ENCODE assay signal across 11 cellular contexts in genomic region chr6:82205793-82206425, GRCh38. TPM values are rescaled to one million over a fixed set of nuclear protein-coding genes. Genes with fewer than 3 reads are reported as not detected.
A peak's percentile ranks its signal among the peaks of the same experiment; 100 is the strongest.
DNase-seq lines count a peak whose midpoint lies in the region; ATAC-seq, FAIRE-seq and TF ChIP-seq lines count a peak whose summit lies in the region.
"Had no signal": no experiment of that assay in that cellular context is flagged by ENCODE, and none has a peak within 500 bp of the region (broad histone marks: within the 10 kb centered on the region; RNA-seq: fewer than 3 reads in every experiment).

No MANE protein-coding gene starts in this region.

- no peaks in the 10 kb centered on the region for H3K27me3 ChIP-seq in endothelial cell of umbilical vein (ENCODE audit: control insufficient read depth in 2 of 2, insufficient read depth in 2 of 2, low read length in 2 of 2)
- no peaks in the 10 kb centered on the region for H3K27me3 ChIP-seq in effector memory CD4-positive, alpha-beta T cell (replicated peaks; ENCODE audit: control insufficient read depth, insufficient read depth, low read length, poor library complexity, severe bottlenecking)
- no peaks in the 10 kb centered on the region for H3K27me3 ChIP-seq in stomach

- BruUV-seq in endothelial cell of umbilical vein (replicated peaks; lab: Mats Ljungman, UMichigan): no TSS peak

- no peak for TF ChIP-seq CTCF in endothelial cell of umbilical vein (IDR thresholded peaks at IDR 0.05; ENCODE audit: extremely low read depth in 1 of 2, insufficient read depth in 1 of 2, low read depth in 1 of 2, low read length in 2 of 2)
- TF ChIP-seq CTCF in stomach (IDR thresholded peaks at IDR 0.05): no peak

- no peaks in the 10 kb centered on the region for H3K27me3 Mint-ChIP-seq in T-cell
- H3K27me3 Mint-ChIP-seq: stimulated activated memory B cell treated with anti-CD40 and anti-IgM and Interleukin-4, amounts not matched to agents 10 μg/mL and 1 μg/mL and 100 μg/mL, for 72 hours had no signal

- no peak for ATAC-seq in T-cell (replicated peaks in 1 of 4)
- ATAC-seq: stimulated activated memory B cell treated with anti-CD40 and anti-IgM and Interleukin-4, amounts not matched to agents 10 μg/mL and 1 μg/mL and 100 μg/mL, for 72 hours had no signal

- intact Hi-C loops in endothelial cell of umbilical vein (cut with micrococcal nuclease): no loop called here
- intact Hi-C loops in stomach (cut with DNase I; ENCODE audit: low total_unique reads): no loop called here

- H3K27ac ChIP-seq in endothelial cell of umbilical vein (ENCODE audit: insufficient read depth, low read depth, low read length): peak overlapping the region; percentile 11
- H3K27ac ChIP-seq in effector memory CD4-positive, alpha-beta T cell (ENCODE audit: insufficient read depth, low read length, poor library complexity, severe bottlenecking): no peak overlapping the region
- no peak overlapping the region for H3K27ac ChIP-seq in stomach

- H3K36me3 ChIP-seq in endothelial cell of umbilical vein (ENCODE audit: control insufficient read depth in 2 of 2, extremely low read depth in 1 of 2, insufficient read depth in 2 of 2, low read length in 2 of 2) (peaks cover 0 to 6% of the 10 kb centered on the region in 2 experiments), stomach (peaks cover 0 to 78% (median 69%) of the 10 kb centered on the region in 4 donors)
- H3K36me3 ChIP-seq in effector memory CD4-positive, alpha-beta T cell (ENCODE audit: control insufficient read depth, insufficient read depth, low read length): peaks cover 25% of the 10 kb centered on the region

- TF ChIP-seq EP300 in stomach (IDR thresholded peaks at IDR 0.05): no peak

- no peaks in the 10 kb centered on the region for H3K9me3 Mint-ChIP-seq in T-cell
- H3K9me3 Mint-ChIP-seq: stimulated activated memory B cell treated with anti-CD40 and anti-IgM and Interleukin-4, amounts not matched to agents 10 μg/mL and 1 μg/mL and 100 μg/mL, for 72 hours had no signal

- in situ Hi-C loops in G401 (cut with HindIII; ENCODE audit: low sequenced_read_pairs): no loop called here

- H3K4me1 ChIP-seq in endothelial cell of umbilical vein (ENCODE audit: control insufficient read depth, extremely low read depth, insufficient read depth, low read length): peaks cover 9% of the 10 kb centered on the region
- H3K4me1 ChIP-seq in effector memory CD4-positive, alpha-beta T cell (ENCODE audit: control insufficient read depth, insufficient read depth, low read length, poor library complexity, severe bottlenecking): no peaks in the 10 kb centered on the region
- H3K4me1 ChIP-seq in stomach: peaks cover 0 to 14% (median 8%) of the 10 kb centered on the region in 4 donors

- peak overlapping the region; percentile 17 for H3K4me2 ChIP-seq in endothelial cell of umbilical vein (ENCODE audit: insufficient read depth, low read length)

- no peak for TF ChIP-seq POLR2A in endothelial cell of umbilical vein (IDR thresholded peaks at IDR 0.05; ENCODE audit: low read depth, low read length)
- no peak for TF ChIP-seq POLR2A in stomach (IDR thresholded peaks at IDR 0.05)

- FAIRE-seq in endothelial cell of umbilical vein (lab: Jason Lieb, UNC): peak; percentile 49

- POLR2A ChIA-PET in endothelial cell of umbilical vein (lab: Charles Lee): no interaction called here
- POLR2A ChIA-PET in T-cell (lab: Charles Lee): no interaction called here

- dilution Hi-C loops in endothelial cell of umbilical vein (cut with MboI; ENCODE audit: extremely low pct_ligation_motif_present, low sequenced_read_pairs): no loop called here

- H3K36me3 Mint-ChIP-seq in T-cell: peaks cover 52% of the 10 kb centered on the region

- WGBS in stomach, 5 donors: 13 to 42% (median 22%) methylated on average over 1 of the region's 1 CpG

- no peak overlapping the region for H3K27ac Mint-ChIP-seq in T-cell
- H3K27ac Mint-ChIP-seq: stimulated activated memory B cell treated with anti-CD40 and anti-IgM and Interleukin-4, amounts not matched to agents 10 μg/mL and 1 μg/mL and 100 μg/mL, for 72 hours had no signal

- H3K4me3 ChIP-seq in endothelial cell of umbilical vein (replicated peaks in 1 of 3; ENCODE audit: insufficient read depth in 1 of 3, low read depth in 1 of 3, low read length in 3 of 3): no peak overlapping the region
- H3K4me3 ChIP-seq in effector memory CD4-positive, alpha-beta T cell (ENCODE audit: insufficient read depth, low read depth, low read length, poor library complexity, severe bottlenecking): no peak overlapping the region
- H3K4me3 ChIP-seq in stomach: no peak overlapping the region

- peaks cover 6 to 12% (median 8%) of the 10 kb centered on the region in 3 donors for H3K4me1 Mint-ChIP-seq in T-cell
- H3K4me1 Mint-ChIP-seq: stimulated activated memory B cell treated with anti-CD40 and anti-IgM and Interleukin-4, amounts not matched to agents 10 μg/mL and 1 μg/mL and 100 μg/mL, for 72 hours had no signal

- no peaks in the 10 kb centered on the region for H3K79me2 ChIP-seq in endothelial cell of umbilical vein (ENCODE audit: control insufficient read depth, insufficient read depth, low read length)

- H3K9me3 ChIP-seq in endothelial cell of umbilical vein (replicated peaks; ENCODE audit: control insufficient read depth, insufficient read depth, low read length) (no peaks in the 10 kb centered on the region), stomach (no peaks in the 10 kb centered on the region)
- no peaks in the 10 kb centered on the region for H3K9me3 ChIP-seq in effector memory CD4-positive, alpha-beta T cell (ENCODE audit: control insufficient read depth, low read length)

- no peaks in the 10 kb centered on the region for H4K20me1 ChIP-seq in endothelial cell of umbilical vein (replicated peaks; ENCODE audit: control insufficient read depth, extremely low read depth, insufficient read depth, low read length)

- no peak overlapping the region for H3K4me3 Mint-ChIP-seq in T-cell
- H3K4me3 Mint-ChIP-seq: stimulated activated memory B cell treated with anti-CD40 and anti-IgM and Interleukin-4, amounts not matched to agents 10 μg/mL and 1 μg/mL and 100 μg/mL, for 72 hours had no signal

- H3K9me1 ChIP-seq in endothelial cell of umbilical vein (replicated peaks; ENCODE audit: control insufficient read depth, extremely low read depth, insufficient read depth, low read length): peaks cover 2% of the 10 kb centered on the region

- no peak overlapping the region for H2AFZ ChIP-seq in endothelial cell of umbilical vein (ENCODE audit: low read depth, low read length)

- no peak overlapping the region for H3K9ac ChIP-seq in endothelial cell of umbilical vein (replicated peaks; ENCODE audit: extremely low read depth, insufficient read depth, low read length)

- DNase-seq in G401 (ENCODE audit: low spot score): peak; percentile 48
- peak; percentile 86 for DNase-seq in OCI-M2 (lab: John Stamatoyannopoulos, UW; ENCODE audit: unreplicated experiment)
- DNase-seq in endothelial cell of umbilical vein (ENCODE audit: low read depth, low spot score): peak; percentile 70
- peak; percentile 69 for DNase-seq in myocyte (ENCODE audit: low read depth)
- DNase-seq in effector memory CD4-positive, alpha-beta T cell: no peak
- no peak for DNase-seq in inferior parietal cortex (ENCODE audit: extremely low spot score)
- DNase-seq in T-cell: no peak
- DNase-seq in stomach: no peak
- DNase-seq: cerebellar nuclear complex, NCI-H2029 treated with DMSO at 0.1 percent for 48 hours had no signal

- CTCF ChIA-PET in endothelial cell of umbilical vein (lab: Charles Lee) (interaction anchor here (0.6 to 0.9 kb wide), 3 partner anchors 9 to 62 kb away, joined by 3 read pairs; no protein-coding TSS in a partner anchor), T-cell (lab: Charles Lee) (interaction anchor here in 1 of 2 donors (0.6 kb wide), 1 partner anchor 13 kb away, joined by 3 read pairs; no protein-coding TSS in a partner anchor)

TF ChIP-seq in endothelial cell of umbilical vein, 7 proteins besides CTCF, POLR2A, EP300 and RAD21:
- TF ChIP-seq FOS (IDR thresholded peaks at IDR 0.05; ENCODE audit: borderline replicate concordance, insufficient read depth, low read length): no peak

RNA-seq across cellular contexts. Expression of gene IBTK, which starts 41.6 kb away (rescaled TPM):
- total RNA-seq in G401 (2014; rRNA removed; shearing (Covaris generic)): 31.1 and 49.3 TPM in 2 replicates
- total RNA-seq in endothelial cell of umbilical vein (29.5 and 30.5 TPM in 2 replicates), myocyte (64.6 and 64.7 TPM in 2 replicates), T-cell (10 to 100 TPM; 19.2 to 21.9 (median 20.7) TPM), stomach (10 to 100 TPM; 19.7 to 93.4 (median 37.3) TPM)
- polyA plus RNA-seq in endothelial cell of umbilical vein (4.8 and 6.7 TPM in 2 replicates), stomach (10 to 100 TPM; 15.9 to 30.9 (median 16.1) TPM)
- 8.2 and 9.2 TPM in 2 replicates for polyA plus RNA-seq in endothelial cell of umbilical vein (2011; cell fraction: cytosol; rRNA removed)
- polyA plus RNA-seq in endothelial cell of umbilical vein (2011; cell fraction: nucleus; rRNA removed): 14.1 and 20.4 TPM in 2 replicates
- polyA plus RNA-seq in endothelial cell of umbilical vein (2012): 17.0 and 21.5 TPM in 2 replicates
- polyA minus RNA-seq in endothelial cell of umbilical vein: 31.4 and 34.6 TPM in 2 replicates
- 26.1 TPM for polyA minus RNA-seq in endothelial cell of umbilical vein (2011; cell fraction: cytosol; rRNA and poly(A)+ RNA removed)
- polyA minus RNA-seq in endothelial cell of umbilical vein (2011; cell fraction: nucleus; rRNA and poly(A)+ RNA removed): 29.7 and 45.4 TPM in 2 replicates
- 13.3 TPM for polyA plus RNA-seq in myocyte (2012)

Comparison
In these comparisons a context has a peak if more than half of its experiments do, and no peak if none do; other contexts are left out.
1. DNase-seq: peak in G401 (single experiment), OCI-M2 (single experiment), endothelial cell of umbilical vein (single experiment) and myocyte (single experiment); none in effector memory CD4-positive, alpha-beta T cell (0 of 3), inferior parietal cortex (single experiment), T-cell (0 of 34) and stomach (single experiment).